14 cellular contexts compared by ENCODE assay signal in genomic region chr3:101544181-101544850, GRCh38. TPM values are rescaled to one million over a fixed set of nuclear protein-coding genes. Genes with fewer than 3 reads are reported as not detected.
DNase-seq lines count a peak whose midpoint lies in the region; ATAC-seq and TF ChIP-seq lines count a peak whose summit lies in the region.
"Had no signal": no experiment of that assay in that cellular context is flagged by ENCODE, and none has a peak within 500 bp of the region (broad histone marks: within the 10 kb centered on the region; RNA-seq: fewer than 3 reads in every experiment).

No MANE protein-coding gene starts in this region.

- TF ChIP-seq RAD21 in liver (IDR thresholded peaks at IDR 0.05): peak; percentile 31 to 39

- DNase-seq in activated CD8-positive, alpha-beta memory T cell treated with anti-CD3 and anti-CD28 coated beads, Interleukin-2, amount 10 ng/mL, durations not matched to agents 7 days and 5 days: no peak
- DNase-seq in activated CD8-positive, alpha-beta memory T cell treated with anti-CD3 and anti-CD28 coated beads, Interleukin-2, amount 50 U/mL, for 4 hours: no peak
- DNase-seq in astrocyte of the spinal cord (ENCODE audit: low read depth, low spot score) (no peak), testis (no peak), NCI-H2227 treated with DMSO at 0.1 percent for 48 hours (lab: John Stamatoyannopoulos, UW) (no peak)
- DNase-seq: head of caudate nucleus; NCI-H1048; NCI-H446; right cardiac atrium; stimulated activated CD4-positive, alpha-beta T cell treated with anti-CD3 and anti-CD28 coated beads, Interleukin-2, amount 100 ng/mL, for 48 hours; T1000 had no signal

- no peaks in the 10 kb centered on the region for H3F3A ChIP-seq in OCI-LY1 (ENCODE audit: insufficient read depth, low read length)

- intact Hi-C loops in testis (cut with DNase I; ENCODE audit: low total_unique reads): no loop called here

- H3K9me3 Mint-ChIP-seq in activated CD8-positive, alpha-beta memory T cell treated with anti-CD3 and anti-CD28 coated beads, Interleukin-2, amount 10 ng/mL, durations not matched to agents 7 days and 5 days (ENCODE audit: low read depth): no peaks in the 10 kb centered on the region

- H3K4me3 Mint-ChIP-seq in activated CD8-positive, alpha-beta memory T cell treated with anti-CD3 and anti-CD28 coated beads, Interleukin-2, amount 10 ng/mL, durations not matched to agents 7 days and 5 days: no peak overlapping the region

- peaks cover 6% of the 10 kb centered on the region for H3K36me3 Mint-ChIP-seq in activated CD8-positive, alpha-beta memory T cell treated with anti-CD3 and anti-CD28 coated beads, Interleukin-2, amount 10 ng/mL, durations not matched to agents 7 days and 5 days

- H3K4me3 ChIP-seq in OCI-LY1 (ENCODE audit: low read depth, low read length, poor library complexity, severe bottlenecking): no peak overlapping the region
- no peak overlapping the region for H3K4me3 ChIP-seq in astrocyte of the spinal cord (ENCODE audit: low read depth, low read length)
- no peak overlapping the region for H3K4me3 ChIP-seq in liver (ENCODE audit: low read depth in 1 of 3, low read length in 3 of 3)
- H3K4me3 ChIP-seq in testis: no peak overlapping the region

- 81% methylated on average over 1 of the region's 1 CpG for WGBS in liver
- 83 to 91% methylated on average over 1 of the region's 1 CpG for WGBS in testis, 2 donors

- no peaks in the 10 kb centered on the region for H4K20me1 ChIP-seq in OCI-LY1 (ENCODE audit: insufficient read depth, low read length)

- H3K36me3 ChIP-seq in OCI-LY1 (ENCODE audit: insufficient read depth, low read length) (no peaks in the 10 kb centered on the region), liver (ENCODE audit: control insufficient read depth in 4 of 4, insufficient read depth in 3 of 4, low read depth in 1 of 4, low read length in 3 of 4) (no peaks in the 10 kb centered on the region), testis (ENCODE audit: low read depth, missing control alignments) (no peaks in the 10 kb centered on the region)

- TF ChIP-seq CTCF in OCI-LY1 (IDR thresholded peaks at IDR 0.05; ENCODE audit: low read length) (peak; percentile 19; the same call in 1 of the 2 replicates), astrocyte of the spinal cord (IDR thresholded peaks at IDR 0.05; ENCODE audit: low read depth, low read length) (peak; percentile 4), liver (IDR thresholded peaks at IDR 0.05; ENCODE audit: low read depth, low read length, missing input control) (peak; percentile 4), testis (IDR thresholded peaks at IDR 0.05) (no peak)

- H3K27ac ChIP-seq in OCI-LY1 (ENCODE audit: low read depth, low read length, poor library complexity, severe bottlenecking) (no peak overlapping the region), liver (ENCODE audit: low read depth in 1 of 2, low read length in 2 of 2) (no peak overlapping the region), testis (no peak overlapping the region)

- ATAC-seq in activated CD8-positive, alpha-beta memory T cell treated with anti-CD3 and anti-CD28 coated beads, Interleukin-2, amount 10 ng/mL, durations not matched to agents 7 days and 5 days: peak; percentile 60
- ATAC-seq in HG02870 (IDR thresholded peaks at IDR 0.05; ENCODE audit: unreplicated experiment): no peak
- ATAC-seq: right cardiac atrium had no signal

- H3K79me2 ChIP-seq in OCI-LY1 (ENCODE audit: insufficient read depth, low read length): no peaks in the 10 kb centered on the region

- no peak for TF ChIP-seq POLR2A in testis (IDR thresholded peaks at IDR 0.05)

- H3K27ac Mint-ChIP-seq in activated CD8-positive, alpha-beta memory T cell treated with anti-CD3 and anti-CD28 coated beads, Interleukin-2, amount 10 ng/mL, durations not matched to agents 7 days and 5 days: peak overlapping the region; percentile 60

- H3K27me3 Mint-ChIP-seq in activated CD8-positive, alpha-beta memory T cell treated with anti-CD3 and anti-CD28 coated beads, Interleukin-2, amount 10 ng/mL, durations not matched to agents 7 days and 5 days: peaks cover 4% of the 10 kb centered on the region

- H3K9me3 ChIP-seq in OCI-LY1 (ENCODE audit: low read length) (peaks cover 3% of the 10 kb centered on the region; the same call in 1 of the 2 replicates), liver (ENCODE audit: control insufficient read depth in 4 of 4, low read length in 3 of 4) (no peaks in the 10 kb centered on the region), testis (no peaks in the 10 kb centered on the region)

- H3K4me2 ChIP-seq in OCI-LY1 (ENCODE audit: low read length): no peak overlapping the region

- H3K4me1 Mint-ChIP-seq in activated CD8-positive, alpha-beta memory T cell treated with anti-CD3 and anti-CD28 coated beads, Interleukin-2, amount 10 ng/mL, durations not matched to agents 7 days and 5 days: peaks cover 27% of the 10 kb centered on the region

- H3K27me3 ChIP-seq in OCI-LY1 (ENCODE audit: insufficient read depth, low read length) (no peaks in the 10 kb centered on the region), liver (ENCODE audit: control insufficient read depth in 4 of 4, insufficient read depth in 4 of 4, low read length in 3 of 4) (no peaks in the 10 kb centered on the region), testis (no peaks in the 10 kb centered on the region)

- in situ Hi-C loops in astrocyte of the spinal cord (cut with HindIII; ENCODE audit: low sequenced_read_pairs): no loop called here

- H3K9ac ChIP-seq in OCI-LY1 (ENCODE audit: low read length) (no peak overlapping the region), liver (ENCODE audit: low read depth in 1 of 2, low read length in 2 of 2) (no peak overlapping the region)

- no peaks in the 10 kb centered on the region for H3K4me1 ChIP-seq in OCI-LY1 (ENCODE audit: insufficient read depth, low read length, severe bottlenecking)
- no peaks in the 10 kb centered on the region for H3K4me1 ChIP-seq in liver (ENCODE audit: control insufficient read depth in 4 of 4, insufficient read depth in 4 of 4, low read length in 3 of 4)
- H3K4me1 ChIP-seq in testis: no peaks in the 10 kb centered on the region

- no peaks in the 10 kb centered on the region for H3K9me2 ChIP-seq in OCI-LY1 (ENCODE audit: low read depth, low read length)

- CTCF ChIA-PET in activated CD8-positive, alpha-beta memory T cell treated with anti-CD3 and anti-CD28 coated beads, Interleukin-2, amount 10 ng/mL, durations not matched to agents 7 days and 5 days (lab: Charles Lee): interaction anchor here (0.9 to 1.5 kb wide), 3 partner anchors 17 to 29 kb away, joined by 3 to 5 read pairs (median 3); partner anchors contain the start of genes PCNP and TRMT10C

- no peak overlapping the region for H2AFZ ChIP-seq in OCI-LY1 (ENCODE audit: low read length)

TF ChIP-seq in liver, 16 proteins besides CTCF, POLR2A, EP300 and RAD21 (continues in another document):
- TF ChIP-seq NR2F2 (IDR thresholded peaks at IDR 0.05) (no peak), MAX (IDR thresholded peaks at IDR 0.05) (no peak), HNF4A (conservative IDR thresholded peaks at IDR 0.05) (no peak), RXRA (IDR thresholded peaks at IDR 0.05) (no peak), EGR1 (IDR thresholded peaks at IDR 0.05; ENCODE audit: low read depth in 2 of 2) (no peak), TAF1 (conservative IDR thresholded peaks at IDR 0.05) (no peak), ATF3 (IDR thresholded peaks at IDR 0.05) (no peak)

RNA-seq across cellular contexts. Expression of gene TRMT10C, which starts 17.4 kb away (rescaled TPM):
- total RNA-seq in activated CD8-positive, alpha-beta memory T cell treated with anti-CD3 and anti-CD28 coated beads, Interleukin-2, amount 10 ng/mL, durations not matched to agents 7 days and 5 days: 10 to 100 TPM; 24.1 to 32.9 TPM
- total RNA-seq in liver (10 to 100 TPM; 12.6 to 18.1 TPM), testis (10 to 100 TPM; 13.5 to 16.3 TPM)
- polyA plus RNA-seq in liver (10 to 100 TPM; 14.9 to 30.3 TPM), testis (ENCODE audit: insufficient read depth, low read depth, low replicate concordance) (13.3 TPM)

RNA-seq across cellular contexts. Expression of gene PCNP, which starts 29.7 kb away (rescaled TPM):
- 100 to 1,000 TPM; 138 to 172 TPM for total RNA-seq in activated CD8-positive, alpha-beta memory T cell treated with anti-CD3 and anti-CD28 coated beads, Interleukin-2, amount 10 ng/mL, durations not matched to agents 7 days and 5 days
- total RNA-seq in liver: 10 to 100 TPM; 34.2 to 59.3 TPM
- polyA plus RNA-seq in liver: 10 to 100 TPM; 28.2 to 34.7 TPM
- 10 to 100 TPM; 60.6 to 62.5 TPM for total RNA-seq in testis
- 89.1 TPM for polyA plus RNA-seq in testis (ENCODE audit: insufficient read depth, low read depth, low replicate concordance)

RNA-seq across cellular contexts. Expression of gene SENP7, which starts 31.3 kb away (rescaled TPM):
- total RNA-seq in activated CD8-positive, alpha-beta memory T cell treated with anti-CD3 and anti-CD28 coated beads, Interleukin-2, amount 10 ng/mL, durations not matched to agents 7 days and 5 days: 10 to 100 TPM; 21.2 to 23.2 TPM
- total RNA-seq in liver (10 to 100 TPM in 1 of 2 donors, 1 to 10 TPM in 1; 9.7 to 18.5 TPM), testis (10 to 100 TPM; 23.9 to 25.7 TPM)
- polyA plus RNA-seq in liver (1 to 10 TPM; 1.9 to 3.9 TPM), testis (ENCODE audit: insufficient read depth, low read depth, low replicate concordance) (12.6 TPM)

Comparison
In these comparisons a context has a peak if more than half of its experiments do, and no peak if none do; other contexts are left out.
1. CTCF ChIP-seq: peak in OCI-LY1 (single experiment), astrocyte of the spinal cord (single experiment) and liver (single experiment); none in testis (0 of 3).